Comparison of ENCODE assay signal across 1 cellular context in the genomic region with DNA sequence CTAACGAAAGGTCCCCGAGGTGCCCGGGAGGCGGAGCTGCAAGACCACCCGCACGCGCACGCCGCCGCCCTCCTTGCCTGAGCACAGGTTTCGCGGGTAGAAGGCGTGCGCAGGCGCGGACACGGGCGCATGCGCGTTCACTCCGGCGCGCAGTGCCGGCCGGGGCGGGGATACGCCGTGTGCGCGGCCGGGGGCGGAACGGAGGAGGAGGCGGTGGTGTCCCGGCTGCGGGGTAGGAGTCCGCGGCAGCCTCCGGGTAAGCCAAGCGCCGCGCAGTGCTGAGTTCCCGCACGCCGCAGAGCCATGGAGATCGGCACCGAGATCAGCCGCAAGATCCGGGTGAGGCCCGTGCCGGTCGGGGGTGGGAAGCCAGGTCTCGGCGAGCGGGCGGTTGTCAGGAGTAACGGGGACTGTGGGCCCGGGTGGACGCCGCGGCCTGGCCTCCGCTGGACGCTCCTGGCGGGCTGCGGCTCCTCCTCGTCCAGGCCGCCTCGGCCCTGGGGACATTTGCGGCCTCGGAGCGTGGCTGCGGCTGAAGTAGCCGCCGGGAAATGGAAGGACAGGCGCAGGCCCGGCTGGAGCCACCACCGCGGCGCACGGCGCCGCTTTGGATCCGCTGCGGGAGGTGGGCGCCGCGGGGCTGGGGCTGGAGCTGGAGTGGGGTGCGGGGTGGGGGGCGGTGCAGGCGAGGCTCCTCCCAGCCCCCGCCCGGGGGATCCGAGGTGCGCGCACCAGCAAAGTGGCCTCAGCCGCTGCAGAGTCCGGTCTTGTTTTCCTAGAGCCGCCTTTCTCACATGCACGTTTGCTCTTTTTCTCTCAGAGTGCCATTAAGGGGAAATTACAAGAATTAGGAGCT.
TF ChIP-seq lines count a peak whose summit lies in the region.

A gene with protein sequence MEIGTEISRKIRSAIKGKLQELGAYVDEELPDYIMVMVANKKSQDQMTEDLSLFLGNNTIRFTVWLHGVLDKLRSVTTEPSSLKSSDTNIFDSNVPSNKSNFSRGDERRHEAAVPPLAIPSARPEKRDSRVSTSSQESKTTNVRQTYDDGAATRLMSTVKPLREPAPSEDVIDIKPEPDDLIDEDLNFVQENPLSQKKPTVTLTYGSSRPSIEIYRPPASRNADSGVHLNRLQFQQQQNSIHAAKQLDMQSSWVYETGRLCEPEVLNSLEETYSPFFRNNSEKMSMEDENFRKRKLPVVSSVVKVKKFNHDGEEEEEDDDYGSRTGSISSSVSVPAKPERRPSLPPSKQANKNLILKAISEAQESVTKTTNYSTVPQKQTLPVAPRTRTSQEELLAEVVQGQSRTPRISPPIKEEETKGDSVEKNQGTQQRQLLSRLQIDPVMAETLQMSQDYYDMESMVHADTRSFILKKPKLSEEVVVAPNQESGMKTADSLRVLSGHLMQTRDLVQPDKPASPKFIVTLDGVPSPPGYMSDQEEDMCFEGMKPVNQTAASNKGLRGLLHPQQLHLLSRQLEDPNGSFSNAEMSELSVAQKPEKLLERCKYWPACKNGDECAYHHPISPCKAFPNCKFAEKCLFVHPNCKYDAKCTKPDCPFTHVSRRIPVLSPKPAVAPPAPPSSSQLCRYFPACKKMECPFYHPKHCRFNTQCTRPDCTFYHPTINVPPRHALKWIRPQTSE (plus strand): TSS at position 207 of the 856 bp plus-strand sequence. CDS start 97 bp downstream, at position 304.

TF ChIP-seq in IMR-90, 13 proteins besides CTCF, POLR2A, EP300 and RAD21:
- TF ChIP-seq CHD1 (IDR thresholded peaks at IDR 0.05; ENCODE audit: low read depth, low read length): no peak
- no peak for TF ChIP-seq NFE2L2 (IDR thresholded peaks at IDR 0.05; ENCODE audit: low read depth, low read length)
- no peak for TF ChIP-seq CEBPB (IDR thresholded peaks at IDR 0.05; ENCODE audit: low read depth, low read length)
- TF ChIP-seq USF2 (IDR thresholded peaks at IDR 0.05; ENCODE audit: low read depth, low read length): no peak
- TF ChIP-seq MAFK (IDR thresholded peaks at IDR 0.05; ENCODE audit: low read depth, low read length): no peak
- TF ChIP-seq ELK1 (IDR thresholded peaks at IDR 0.05; ENCODE audit: borderline replicate concordance, low read depth, low read length): no peak
- TF ChIP-seq RFX5 (IDR thresholded peaks at IDR 0.05; ENCODE audit: low read depth, low read length): no peak
- TF ChIP-seq FOS (IDR thresholded peaks at IDR 0.05; ENCODE audit: low read depth, low read length): no peak
- no peak for TF ChIP-seq RCOR1 (IDR thresholded peaks at IDR 0.05; ENCODE audit: insufficient replicate concordance, low read length)
- TF ChIP-seq MXI1 (IDR thresholded peaks at IDR 0.05; ENCODE audit: borderline replicate concordance, low read depth, low read length): peak; percentile 66
- TF ChIP-seq SMC3 (IDR thresholded peaks at IDR 0.05; ENCODE audit: low read depth, low read length): no peak
- TF ChIP-seq MAZ (IDR thresholded peaks at IDR 0.05; ENCODE audit: borderline replicate concordance, low read depth, low read length): peak; percentile 83; the same call in 1 of the 2 replicates
- TF ChIP-seq BHLHE40 (IDR thresholded peaks at IDR 0.05; ENCODE audit: low read depth, low read length): peak; percentile 39
